In the genomic region with DNA sequence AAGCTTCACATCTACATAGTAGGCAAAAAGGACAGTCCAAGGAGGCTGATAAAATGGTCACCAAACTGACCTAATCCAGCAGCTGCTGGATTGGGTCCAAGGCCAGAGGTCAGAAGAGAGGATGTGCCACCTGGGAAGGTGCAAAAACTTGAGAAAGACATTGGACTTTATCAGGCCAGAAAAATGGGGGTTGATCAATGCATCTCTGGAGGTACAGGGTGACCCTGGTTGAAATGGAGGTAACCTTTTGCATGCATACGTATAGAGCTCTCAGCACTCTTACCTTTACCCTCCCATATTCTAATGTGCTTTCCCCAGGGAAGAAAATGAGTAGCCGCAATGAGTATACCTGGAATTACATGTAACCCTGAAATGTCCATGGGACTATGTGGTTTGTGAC, we compare ENCODE assay signal across 1 cellular context.
TF ChIP-seq lines count a peak whose summit lies in the region.

No MANE protein-coding gene starts in this region.

TF ChIP-seq in IMR-90, 13 proteins besides CTCF, POLR2A, EP300 and RAD21:
- TF ChIP-seq NFE2L2 (IDR thresholded peaks at IDR 0.05; ENCODE audit: low read depth, low read length) (no peak), MAZ (IDR thresholded peaks at IDR 0.05; ENCODE audit: borderline replicate concordance, low read depth, low read length) (no peak), MAFK (IDR thresholded peaks at IDR 0.05; ENCODE audit: low read depth, low read length) (no peak), RFX5 (IDR thresholded peaks at IDR 0.05; ENCODE audit: low read depth, low read length) (no peak), BHLHE40 (IDR thresholded peaks at IDR 0.05; ENCODE audit: low read depth, low read length) (no peak), SMC3 (IDR thresholded peaks at IDR 0.05; ENCODE audit: low read depth, low read length) (no peak), MXI1 (IDR thresholded peaks at IDR 0.05; ENCODE audit: borderline replicate concordance, low read depth, low read length) (no peak), FOS (IDR thresholded peaks at IDR 0.05; ENCODE audit: low read depth, low read length) (no peak), RCOR1 (IDR thresholded peaks at IDR 0.05; ENCODE audit: insufficient replicate concordance, low read length) (no peak), CHD1 (IDR thresholded peaks at IDR 0.05; ENCODE audit: low read depth, low read length) (no peak), CEBPB (IDR thresholded peaks at IDR 0.05; ENCODE audit: low read depth, low read length) (no peak)
- TF ChIP-seq, protein P1, sequence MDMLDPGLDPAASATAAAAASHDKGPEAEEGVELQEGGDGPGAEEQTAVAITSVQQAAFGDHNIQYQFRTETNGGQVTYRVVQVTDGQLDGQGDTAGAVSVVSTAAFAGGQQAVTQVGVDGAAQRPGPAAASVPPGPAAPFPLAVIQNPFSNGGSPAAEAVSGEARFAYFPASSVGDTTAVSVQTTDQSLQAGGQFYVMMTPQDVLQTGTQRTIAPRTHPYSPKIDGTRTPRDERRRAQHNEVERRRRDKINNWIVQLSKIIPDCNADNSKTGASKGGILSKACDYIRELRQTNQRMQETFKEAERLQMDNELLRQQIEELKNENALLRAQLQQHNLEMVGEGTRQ (IDR thresholded peaks at IDR 0.05; ENCODE audit: low read depth, low read length), result no peak
- TF ChIP-seq, protein P2, sequence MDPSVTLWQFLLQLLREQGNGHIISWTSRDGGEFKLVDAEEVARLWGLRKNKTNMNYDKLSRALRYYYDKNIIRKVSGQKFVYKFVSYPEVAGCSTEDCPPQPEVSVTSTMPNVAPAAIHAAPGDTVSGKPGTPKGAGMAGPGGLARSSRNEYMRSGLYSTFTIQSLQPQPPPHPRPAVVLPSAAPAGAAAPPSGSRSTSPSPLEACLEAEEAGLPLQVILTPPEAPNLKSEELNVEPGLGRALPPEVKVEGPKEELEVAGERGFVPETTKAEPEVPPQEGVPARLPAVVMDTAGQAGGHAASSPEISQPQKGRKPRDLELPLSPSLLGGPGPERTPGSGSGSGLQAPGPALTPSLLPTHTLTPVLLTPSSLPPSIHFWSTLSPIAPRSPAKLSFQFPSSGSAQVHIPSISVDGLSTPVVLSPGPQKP (IDR thresholded peaks at IDR 0.05; ENCODE audit: borderline replicate concordance, low read depth, low read length), result no peak
